ENCODE assay signal across 30 cellular contexts in the genomic region with DNA sequence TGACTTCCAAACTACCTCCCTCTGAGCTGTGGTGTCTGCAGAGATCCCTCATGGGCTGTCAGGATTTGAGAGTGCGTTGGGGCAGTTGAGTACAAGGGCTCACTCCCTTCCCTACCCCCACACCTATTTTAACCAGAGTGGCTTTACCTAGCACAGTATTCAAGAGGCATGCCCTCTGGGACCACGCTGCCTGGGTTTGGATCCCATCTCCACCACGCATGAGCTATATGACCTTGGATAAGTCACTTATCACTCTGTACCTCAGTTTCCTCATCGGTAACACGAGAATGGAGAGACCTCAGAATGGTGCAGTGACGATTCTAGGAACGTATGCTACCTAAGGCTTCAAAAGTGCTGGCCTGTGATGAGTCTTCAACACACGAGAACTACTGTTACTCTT.
"Had no signal": no experiment of that assay in that cellular context is flagged by ENCODE, and none has a peak within 500 bp of the region (broad histone marks: within the 10 kb centered on the region; RNA-seq: fewer than 3 reads in every experiment).

No MANE protein-coding gene starts in this region.

- H3K9me3 Mint-ChIP-seq: activated B cell treated with CpG ODN at 0.5 μM for 24 hours; activated CD4-positive, alpha-beta T cell treated with anti-CD3 and anti-CD28 coated beads, Interleukin-2, amount 10 ng/mL, durations not matched to agents 24 days and 14 days; activated naive CD4-positive, alpha-beta T cell treated with anti-CD3 and anti-CD28 coated beads, Interleukin-2, amount 10 ng/mL, durations not matched to agents 7 days and 5 days; activated naive CD8-positive, alpha-beta T cell treated with anti-CD3 and anti-CD28 coated beads for 36 hours; activated T-helper 2 cell treated with anti-CD3 and anti-CD28 coated beads, Interferon-gamma antibody, Interleukin-2, Interleukin-4, amounts not matched to agents 10 μg/mL and 5 μg/mL and 100 μg/mL, durations not matched to agents 14 hours and 24 hours and 36 hours had no signal

- ATAC-seq: K562, T-cell had no signal

- FAIRE-seq: K562, TTC549 had no signal

- H3K4me1 Mint-ChIP-seq: activated B cell treated with CpG ODN at 0.5 μM for 24 hours; activated CD4-positive, alpha-beta T cell treated with anti-CD3 and anti-CD28 coated beads, Interleukin-2, amount 10 ng/mL, durations not matched to agents 24 days and 14 days; activated naive CD4-positive, alpha-beta T cell treated with anti-CD3 and anti-CD28 coated beads, Interleukin-2, amount 10 ng/mL, durations not matched to agents 7 days and 5 days; activated naive CD8-positive, alpha-beta T cell treated with anti-CD3 and anti-CD28 coated beads for 36 hours; T-cell had no signal

- H3K4me1 ChIP-seq: breast epithelium had no signal

- H3K4me3 ChIP-seq: breast epithelium, K562, SK-N-MC had no signal

- H3K27ac ChIP-seq: breast epithelium, SK-N-MC had no signal

- H3K9me3 ChIP-seq: breast epithelium had no signal

- H3K4me3 Mint-ChIP-seq: activated B cell treated with CpG ODN at 0.5 μM for 24 hours; activated CD4-positive, alpha-beta T cell treated with anti-CD3 and anti-CD28 coated beads, Interleukin-2, amount 10 ng/mL, durations not matched to agents 24 days and 14 days; activated naive CD4-positive, alpha-beta T cell treated with anti-CD3 and anti-CD28 coated beads, Interleukin-2, amount 10 ng/mL, durations not matched to agents 7 days and 5 days; activated naive CD8-positive, alpha-beta T cell treated with anti-CD3 and anti-CD28 coated beads for 36 hours; T-cell had no signal

- H3K27ac Mint-ChIP-seq: activated B cell treated with CpG ODN at 0.5 μM for 24 hours; activated CD4-positive, alpha-beta T cell treated with anti-CD3 and anti-CD28 coated beads, Interleukin-2, amount 10 ng/mL, durations not matched to agents 24 days and 14 days; activated naive CD4-positive, alpha-beta T cell treated with anti-CD3 and anti-CD28 coated beads, Interleukin-2, amount 10 ng/mL, durations not matched to agents 7 days and 5 days; activated naive CD8-positive, alpha-beta T cell treated with anti-CD3 and anti-CD28 coated beads for 36 hours; activated T-helper 2 cell treated with anti-CD3 and anti-CD28 coated beads, Interferon-gamma antibody, Interleukin-2, Interleukin-4, amounts not matched to agents 10 μg/mL and 5 μg/mL and 100 μg/mL, durations not matched to agents 14 hours and 24 hours and 36 hours; T-cell had no signal

- H3K36me3 ChIP-seq: breast epithelium had no signal

- DNase-seq: activated B cell treated with CpG ODN at 0.5 μM for 24 hours; activated CD4-positive, alpha-beta T cell treated with anti-CD3 and anti-CD28 coated beads for 1 hour; activated CD4-positive, alpha-beta T cell treated with anti-CD3 and anti-CD28 coated beads, Interleukin-2, amount 10 ng/mL, durations not matched to agents 24 days and 14 days; activated CD4-positive, alpha-beta T cell treated with anti-CD3 and anti-CD28 coated beads, Interleukin-2, amount 50 U/mL, for 48 hours; activated gamma-delta T cell treated with Interleukin-2 at 50 U/mL for 16 hours; activated naive CD4-positive, alpha-beta T cell treated with anti-CD3 and anti-CD28 coated beads, Interleukin-2, amount 10 ng/mL, durations not matched to agents 7 days and 5 days; activated naive CD8-positive, alpha-beta T cell treated with anti-CD3 and anti-CD28 coated beads for 36 hours; activated T-cell treated with anti-CD3 and anti-CD28 coated beads for 4 hours; activated T-cell treated with anti-CD3 and anti-CD28 coated beads, Interleukin-2, amount 50 U/mL, for 48 hours; anterior cingulate cortex; central memory CD4-positive, alpha-beta T cell; Karpas-422; NCI-H1105 treated with DMSO at 0.1 percent for 48 hours; NCI-H1436 treated with DMSO at 0.1 percent for 48 hours; NCI-H187; NCI-H2081 treated with DMSO at 0.1 percent for 48 hours; NCI-H2171; NCI-H2227 treated with DMSO at 0.1 percent for 48 hours; NCI-H446 treated with DMSO at 0.1 percent for 48 hours; NCI-H524 treated with DMSO at 0.1 percent for 48 hours; NCI-H774; SIG-M5; T-cell; T-helper 2 cell; T1000 had no signal

- H3K27me3 ChIP-seq: breast epithelium had no signal

- H3K36me3 Mint-ChIP-seq: activated naive CD4-positive, alpha-beta T cell treated with anti-CD3 and anti-CD28 coated beads, Interleukin-2, amount 10 ng/mL, durations not matched to agents 7 days and 5 days; activated naive CD8-positive, alpha-beta T cell treated with anti-CD3 and anti-CD28 coated beads for 36 hours; T-cell had no signal
